ENCODE assay signal across 9 cellular contexts in genomic region chr2:20455076-20455587, GRCh38.
"Had no signal": no experiment of that assay in that cellular context is flagged by ENCODE, and none has a peak within 500 bp of the region (broad histone marks: within the 10 kb centered on the region; RNA-seq: fewer than 3 reads in every experiment).

No MANE protein-coding gene starts in this region.

- ATAC-seq: activated CD8-positive, alpha-beta T cell treated with anti-CD3 and anti-CD28 coated beads, Interleukin-2, amount 10 ng/mL, durations not matched to agents 7 days and 5 days; T-cell had no signal

- DNase-seq: activated CD8-positive, alpha-beta T cell treated with anti-CD3 and anti-CD28 coated beads, Interleukin-2, amount 10 ng/mL, durations not matched to agents 7 days and 5 days; activated naive CD4-positive, alpha-beta T cell treated with anti-CD3 and anti-CD28 coated beads, Interleukin-2, amount 50 U/mL, for 16 hours; amniotic stem cell; brain microvascular endothelial cell; cerebellar nuclear complex; dermis blood vessel endothelial cell; stimulated activated CD4-positive, alpha-beta T cell treated with anti-CD3 and anti-CD28 coated beads, Interleukin-4, amount 100 ng/mL, for 4 hours; T-cell; T1000 had no signal

- H3K36me3 ChIP-seq: brain microvascular endothelial cell had no signal

- H3K27me3 ChIP-seq: brain microvascular endothelial cell had no signal

- H3K27ac ChIP-seq: brain microvascular endothelial cell had no signal
